8 cellular contexts compared by ENCODE assay signal in the genomic region with DNA sequence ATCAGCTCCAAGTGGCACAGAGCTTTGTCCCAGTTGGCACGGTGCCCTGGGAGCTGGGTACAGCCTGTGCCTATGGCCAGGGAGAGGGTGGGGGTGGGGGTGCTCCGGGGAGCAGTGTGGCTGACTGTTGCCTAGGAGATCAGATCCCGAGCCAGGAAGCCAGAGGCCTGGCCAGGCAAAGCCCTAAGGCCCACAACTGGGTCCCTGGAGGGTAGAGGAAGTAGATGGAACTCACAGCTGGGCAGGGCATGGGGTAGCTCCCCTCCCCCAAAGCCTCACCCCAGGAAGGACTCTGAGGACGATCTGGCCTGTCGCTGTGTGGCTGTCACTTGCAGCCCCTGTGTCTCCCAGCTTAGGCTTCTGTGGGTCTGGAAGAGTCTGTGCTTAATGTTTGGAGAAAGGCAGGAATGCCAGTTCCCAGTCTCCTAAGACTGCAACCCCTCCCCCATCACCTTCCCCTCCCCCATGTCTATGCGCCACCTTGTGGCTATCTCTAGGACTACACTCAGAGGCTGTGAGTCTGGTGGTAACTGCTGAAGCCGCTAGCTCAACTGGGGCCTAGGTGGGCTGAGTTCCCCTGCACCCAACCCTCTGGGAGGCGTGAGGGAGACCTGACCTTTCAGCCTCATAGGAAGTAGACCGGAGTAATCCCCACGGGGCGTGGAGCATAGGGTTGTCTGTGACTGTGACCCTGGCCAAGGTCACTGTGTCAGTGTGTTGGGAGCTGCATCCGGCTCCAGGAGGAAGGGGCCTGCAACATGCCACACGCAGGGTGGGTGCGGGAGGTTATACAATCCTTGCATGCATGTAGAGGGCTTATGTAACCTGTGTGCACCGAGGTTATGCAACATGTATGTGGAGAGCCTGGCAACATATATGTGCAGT. TPM values are rescaled to one million over a fixed set of nuclear protein-coding genes. Genes with fewer than 3 reads are reported as not detected.
DNase-seq lines count a peak whose midpoint lies in the region; ATAC-seq and TF ChIP-seq lines count a peak whose summit lies in the region.

No MANE protein-coding gene starts in this region.

- H3K4me3 Mint-ChIP-seq in activated CD8-positive, alpha-beta memory T cell treated with anti-CD3 and anti-CD28 coated beads, Interleukin-2, amount 10 ng/mL, durations not matched to agents 7 days and 5 days, result no peak overlapping the region
- peak overlapping the region; percentile 28 to 47 for H3K4me3 Mint-ChIP-seq in stimulated activated naive CD8-positive, alpha-beta T cell treated with anti-CD3 and anti-CD28 coated beads, Interleukin-15, amount 100 ng/mL, for 72 hours

- H3K4me3 ChIP-seq in AG04449 (ENCODE audit: low read depth, low read length), result no peak overlapping the region
- H3K4me3 ChIP-seq in epithelial cell of esophagus (ENCODE audit: low read length), result no peak overlapping the region
- H3K4me3 ChIP-seq in muscle layer of duodenum (ENCODE audit: low read depth in 1 of 2, low read length in 2 of 2), result peak overlapping the region; percentile 44 to 56

- no peaks in the 10 kb centered on the region for H3K27me3 Mint-ChIP-seq in activated CD8-positive, alpha-beta memory T cell treated with anti-CD3 and anti-CD28 coated beads, Interleukin-2, amount 10 ng/mL, durations not matched to agents 7 days and 5 days
- H3K27me3 Mint-ChIP-seq in stimulated activated naive CD8-positive, alpha-beta T cell treated with anti-CD3 and anti-CD28 coated beads, Interleukin-15, amount 100 ng/mL, for 72 hours, result no peaks in the 10 kb centered on the region

- peak overlapping the region; percentile 62 for H3K27ac Mint-ChIP-seq in activated CD8-positive, alpha-beta memory T cell treated with anti-CD3 and anti-CD28 coated beads, Interleukin-2, amount 10 ng/mL, durations not matched to agents 7 days and 5 days
- no peak overlapping the region for H3K27ac Mint-ChIP-seq in stimulated activated naive CD8-positive, alpha-beta T cell treated with anti-CD3 and anti-CD28 coated beads, Interleukin-15, amount 100 ng/mL, for 72 hours

- H3K9me3 Mint-ChIP-seq in activated CD8-positive, alpha-beta memory T cell treated with anti-CD3 and anti-CD28 coated beads, Interleukin-2, amount 10 ng/mL, durations not matched to agents 7 days and 5 days (ENCODE audit: low read depth), result no peaks in the 10 kb centered on the region
- H3K9me3 Mint-ChIP-seq in stimulated activated naive CD8-positive, alpha-beta T cell treated with anti-CD3 and anti-CD28 coated beads, Interleukin-15, amount 100 ng/mL, for 72 hours, result no peaks in the 10 kb centered on the region

- DNase-seq in AG04449 (ENCODE audit: low read depth, low spot score) (no peak), GM19240 (ENCODE audit: insufficient read length, low spot score) (peak; percentile 50), NCI-H82 treated with DMSO at 0.1 percent for 48 hours (lab: John Stamatoyannopoulos, UW; ENCODE audit: unreplicated experiment) (peak; percentile 60), epithelial cell of esophagus (ENCODE audit: low read depth) (peak; percentile 55)
- peak; percentile 72 for DNase-seq in activated CD8-positive, alpha-beta memory T cell treated with anti-CD3 and anti-CD28 coated beads, Interleukin-2, amount 10 ng/mL, durations not matched to agents 7 days and 5 days
- peak; percentile 59 to 70 for DNase-seq in stimulated activated naive CD8-positive, alpha-beta T cell treated with anti-CD3 and anti-CD28 coated beads, Interleukin-15, amount 100 ng/mL, for 72 hours

- ATAC-seq in activated CD8-positive, alpha-beta memory T cell treated with anti-CD3 and anti-CD28 coated beads, Interleukin-2, amount 10 ng/mL, durations not matched to agents 7 days and 5 days, result peak; percentile 81
- ATAC-seq in stimulated activated naive CD8-positive, alpha-beta T cell treated with anti-CD3 and anti-CD28 coated beads, Interleukin-15, amount 100 ng/mL, for 72 hours, result peak; percentile 75
- ATAC-seq in HG02571 (IDR thresholded peaks at IDR 0.05; ENCODE audit: unreplicated experiment), result no peak

- H3K36me3 ChIP-seq in muscle layer of duodenum (ENCODE audit: control insufficient read depth in 1 of 2, insufficient read depth in 2 of 2, low read length in 2 of 2), result peaks cover 5 to 7% of the 10 kb centered on the region in 2 donors

- H3K36me3 Mint-ChIP-seq in activated CD8-positive, alpha-beta memory T cell treated with anti-CD3 and anti-CD28 coated beads, Interleukin-2, amount 10 ng/mL, durations not matched to agents 7 days and 5 days, result no peaks in the 10 kb centered on the region

- H3K4me1 ChIP-seq in muscle layer of duodenum (ENCODE audit: control insufficient read depth in 1 of 2, insufficient read depth in 2 of 2, low read length in 2 of 2), result peaks cover 56 to 64% of the 10 kb centered on the region in 2 donors

- no peaks in the 10 kb centered on the region for H3K9me3 ChIP-seq in muscle layer of duodenum (ENCODE audit: control insufficient read depth in 1 of 2, low read length in 2 of 2)

- TF ChIP-seq CTCF in AG04449 (IDR thresholded peaks at IDR 0.05; ENCODE audit: insufficient read depth, low read length, missing control alignments) (peak; percentile 89), epithelial cell of esophagus (IDR thresholded peaks at IDR 0.05; ENCODE audit: insufficient read depth, low read depth, low read length, missing control alignments) (peak; percentile 94)

- peak overlapping the region; percentile 94 for H3K27ac ChIP-seq in muscle layer of duodenum (ENCODE audit: low read length)

- CTCF ChIA-PET in AG04449 (lab: Yijun Ruan, JAX), result interaction anchor here (0.7 to 19.3 kb wide), 36 partner anchors 9 to 144 kb away, joined by 3 to 273 read pairs (median 7); partner anchors contain the start of genes CSF3, MED24, NR1D1 and THRA
- CTCF ChIA-PET in activated CD8-positive, alpha-beta memory T cell treated with anti-CD3 and anti-CD28 coated beads, Interleukin-2, amount 10 ng/mL, durations not matched to agents 7 days and 5 days (lab: Charles Lee), result interaction anchor here (0.6 to 5.5 kb wide), 44 partner anchors 9 to 404 kb away, joined by 3 to 85 read pairs (median 5); partner anchors contain the start of genes CSF3, MED24, MSL1 and NR1D1

- no peaks in the 10 kb centered on the region for H3K27me3 ChIP-seq in muscle layer of duodenum (ENCODE audit: low read depth, low read length)

- H3K4me1 Mint-ChIP-seq in activated CD8-positive, alpha-beta memory T cell treated with anti-CD3 and anti-CD28 coated beads, Interleukin-2, amount 10 ng/mL, durations not matched to agents 7 days and 5 days, result peaks cover 11% of the 10 kb centered on the region
- H3K4me1 Mint-ChIP-seq in stimulated activated naive CD8-positive, alpha-beta T cell treated with anti-CD3 and anti-CD28 coated beads, Interleukin-15, amount 100 ng/mL, for 72 hours, result peaks cover 62% of the 10 kb centered on the region

- POLR2A ChIA-PET in AG04449 (lab: Yijun Ruan, JAX), result interaction anchor here (1.1 to 1.7 kb wide), 2 partner anchors 9 to 25 kb away, joined by 4 to 6 read pairs; partner anchors contain the start of gene NR1D1

RNA-seq across cellular contexts. Expression of gene THRA, which starts 12.7 kb away (rescaled TPM):
- total RNA-seq in activated CD8-positive, alpha-beta memory T cell treated with anti-CD3 and anti-CD28 coated beads, Interleukin-2, amount 10 ng/mL, durations not matched to agents 7 days and 5 days, result 1 to 10 TPM; 5.9 to 8.3 TPM

RNA-seq across cellular contexts. Expression of gene MED24, which starts 21.2 kb away (rescaled TPM):
- 100 to 1,000 TPM in 1 of 2 experiments, 10 to 100 TPM in 1; 98.0 to 107 TPM for total RNA-seq in activated CD8-positive, alpha-beta memory T cell treated with anti-CD3 and anti-CD28 coated beads, Interleukin-2, amount 10 ng/mL, durations not matched to agents 7 days and 5 days

RNA-seq across cellular contexts. Expression of gene NR1D1, which starts 24.9 kb away (rescaled TPM):
- 1 to 10 TPM; 3.3 to 4.8 TPM for total RNA-seq in activated CD8-positive, alpha-beta memory T cell treated with anti-CD3 and anti-CD28 coated beads, Interleukin-2, amount 10 ng/mL, durations not matched to agents 7 days and 5 days

RNA-seq across cellular contexts. Expression of gene MSL1, which starts 46.3 kb away (rescaled TPM):
- total RNA-seq in activated CD8-positive, alpha-beta memory T cell treated with anti-CD3 and anti-CD28 coated beads, Interleukin-2, amount 10 ng/mL, durations not matched to agents 7 days and 5 days, result 10 to 100 TPM; 91.4 to 94.7 TPM

Comparison
In these comparisons a context has a peak if more than half of its experiments do, and no peak if none do; other contexts are left out.
1. H3K4me3 ChIP-seq: peak in muscle layer of duodenum (2 of 2); none in AG04449 (single experiment) and epithelial cell of esophagus (single experiment).